ENCODE assay signal across 21 cellular contexts in genomic region chrX:31340587-31340986, GRCh38.
DNase-seq lines count a peak whose midpoint lies in the region; ATAC-seq and TF ChIP-seq lines count a peak whose summit lies in the region.
"Had no signal": no experiment of that assay in that cellular context is flagged by ENCODE, and none has a peak within 500 bp of the region (broad histone marks: within the 10 kb centered on the region; RNA-seq: fewer than 3 reads in every experiment).

No MANE protein-coding gene starts in this region.

- H2BK15ac ChIP-seq in mesenchymal stem cell (ENCODE audit: low read depth, poor library complexity, severe bottlenecking), result no peak overlapping the region

- no peak overlapping the region for H4K8ac ChIP-seq in mesenchymal stem cell (ENCODE audit: low read length)

- no peaks in the 10 kb centered on the region for H3K9me3 ChIP-seq in SK-N-SH
- no peaks in the 10 kb centered on the region for H3K9me3 ChIP-seq in mesenchymal stem cell (ENCODE audit: control insufficient read depth, low read length)
- H3K9me3 ChIP-seq in sigmoid colon, result no peaks in the 10 kb centered on the region
- H3K9me3 ChIP-seq: A549, Caco-2 had no signal

- TF ChIP-seq POLR2A in sigmoid colon (IDR thresholded peaks at IDR 0.05), result no peak

- H2AFZ ChIP-seq in SK-N-SH (ENCODE audit: low read depth), result no peak overlapping the region
- H2AFZ ChIP-seq in mesenchymal stem cell (ENCODE audit: low read depth, low read length), result no peak overlapping the region

- WGBS in SK-N-SH (ENCODE audit: low lambda C conversion rate), result 43% methylated on average over 4 of the region's 4 CpGs
- no CpG with 5 or more reads among the region's 4 CpGs for WGBS in mesenchymal stem cell
- WGBS in sigmoid colon, 2 donors, result 62 to 72% methylated on average over 4 of the region's 4 CpGs

- DNase-seq in SK-N-SH (no peak), mesenchymal stem cell (peak; percentile 24), sigmoid colon (no peak), glutamatergic neuron (no peak)
- DNase-seq: AML-193; Caco-2; Calu3; CD4-positive, alpha-beta T cell; CD8-positive, alpha-beta T cell; DND-41; EL; GDM1 had no signal

- no peaks in the 10 kb centered on the region for H3F3A ChIP-seq in SK-N-SH (replicated peaks; ENCODE audit: insufficient read depth)

- H3K18ac ChIP-seq in mesenchymal stem cell (ENCODE audit: low read depth in 1 of 2, low read length in 2 of 2), result no peak overlapping the region

- H3K36me3 Mint-ChIP-seq in glutamatergic neuron (ENCODE audit: unreplicated experiment), result no peaks in the 10 kb centered on the region
- H3K36me3 Mint-ChIP-seq: CD8-positive, alpha-beta T cell had no signal

- no peak overlapping the region for H4K91ac ChIP-seq in mesenchymal stem cell (ENCODE audit: low read length)

- no peak overlapping the region for H3K27ac Mint-ChIP-seq in glutamatergic neuron (ENCODE audit: unreplicated experiment)
- H3K27ac Mint-ChIP-seq: B cell; CD4-positive, alpha-beta T cell; CD8-positive, alpha-beta T cell had no signal

- no peak overlapping the region for H3K23ac ChIP-seq in mesenchymal stem cell (ENCODE audit: low read length in 2 of 2)

- no peaks in the 10 kb centered on the region for H3K9me2 ChIP-seq in SK-N-SH

- H3K4me3 Mint-ChIP-seq in glutamatergic neuron (ENCODE audit: unreplicated experiment), result no peak overlapping the region
- H3K4me3 Mint-ChIP-seq: B cell; CD4-positive, alpha-beta T cell; CD8-positive, alpha-beta T cell had no signal

- ATAC-seq in SK-N-SH treated with all-trans-retinoic acid at 6 μM for 48 hours (no peak), GM19397 (IDR thresholded peaks at IDR 0.05; ENCODE audit: unreplicated experiment) (no peak), HG02970 (IDR thresholded peaks at IDR 0.05; ENCODE audit: low FRiP score, unreplicated experiment) (no peak)
- ATAC-seq: A549; CD8-positive, alpha-beta T cell; GM12878 had no signal

- intact Hi-C loops in sigmoid colon (cut with DNase I), result no loop called here

- no peak overlapping the region for H3K4me2 ChIP-seq in SK-N-SH
- H3K4me2 ChIP-seq in mesenchymal stem cell (ENCODE audit: low read length, poor library complexity, severe bottlenecking), result no peak overlapping the region
- H3K4me2 ChIP-seq: A549; BLaER1 treated with 17β-estradiol and CSF1 and Interleukin-3, amounts not matched to agents 10 nM and 100 nM had no signal

- no peak for TF ChIP-seq RAD21 in SK-N-SH (IDR thresholded peaks at IDR 0.05; ENCODE audit: low read length)

- H3K14ac ChIP-seq in mesenchymal stem cell (ENCODE audit: low read length in 2 of 2), result no peak overlapping the region

- TF ChIP-seq EP300 in SK-N-SH (IDR thresholded peaks at IDR 0.05; ENCODE audit: borderline replicate concordance in 1 of 2, low read depth in 1 of 2, low read length in 1 of 2) (no peak), sigmoid colon (IDR thresholded peaks at IDR 0.05) (peak in 2 of 4 donors; percentile 37 to 40)

- no peak overlapping the region for H3K27ac ChIP-seq in SK-N-SH (ENCODE audit: low read depth in 2 of 2, low read length in 1 of 2)
- H3K27ac ChIP-seq in mesenchymal stem cell (ENCODE audit: low read length, poor library complexity, severe bottlenecking), result no peak overlapping the region
- H3K27ac ChIP-seq in sigmoid colon, result peak overlapping the region in 3 of 4 donors; percentile 42 to 64 (median 50)
- H3K27ac ChIP-seq: 22Rv1; A549; BLaER1 treated with 17β-estradiol and CSF1 and Interleukin-3, amounts not matched to agents 10 nM and 100 nM; C4-2B had no signal

- H3K79me2 ChIP-seq in SK-N-SH (ENCODE audit: insufficient read depth), result no peaks in the 10 kb centered on the region

- no peak overlapping the region for H3K4me3 ChIP-seq in SK-N-SH (ENCODE audit: low read depth in 2 of 2, low read length in 1 of 2)
- no peak overlapping the region for H3K4me3 ChIP-seq in mesenchymal stem cell (ENCODE audit: insufficient read depth in 1 of 2, low read depth in 1 of 2, low read length in 2 of 2)
- H3K4me3 ChIP-seq in sigmoid colon, result no peak overlapping the region
- H3K4me3 ChIP-seq: A549; BLaER1 treated with 17β-estradiol and CSF1 and Interleukin-3, amounts not matched to agents 10 nM and 100 nM; GM12878 had no signal

- H3K4ac ChIP-seq in mesenchymal stem cell (ENCODE audit: low read depth in 1 of 2, low read length in 2 of 2), result no peak overlapping the region

- H2AK5ac ChIP-seq in mesenchymal stem cell (ENCODE audit: low read length, severe bottlenecking), result no peak overlapping the region

- H3K27me3 ChIP-seq in SK-N-SH (ENCODE audit: insufficient read depth) (no peaks in the 10 kb centered on the region), mesenchymal stem cell (ENCODE audit: control insufficient read depth in 1 of 2, insufficient read depth in 1 of 2, low read length in 2 of 2) (no peaks in the 10 kb centered on the region), sigmoid colon (no peaks in the 10 kb centered on the region)

- H3K4me1 ChIP-seq in SK-N-SH (ENCODE audit: control insufficient read depth in 1 of 2, insufficient read depth in 2 of 2, low read depth in 1 of 2, low read length in 1 of 2), result no peaks in the 10 kb centered on the region
- H3K4me1 ChIP-seq in mesenchymal stem cell (ENCODE audit: control insufficient read depth, insufficient read depth, low read depth, low read length), result no peaks in the 10 kb centered on the region
- peaks cover 0 to 36% (median 9%) of the 10 kb centered on the region in 4 donors for H3K4me1 ChIP-seq in sigmoid colon
- H3K4me1 ChIP-seq: A549; BLaER1 treated with 17β-estradiol and CSF1 and Interleukin-3, amounts not matched to agents 10 nM and 100 nM had no signal

- no peak for TF ChIP-seq CTCF in SK-N-SH (IDR thresholded peaks at IDR 0.05)
- no peak for TF ChIP-seq CTCF in sigmoid colon (IDR thresholded peaks at IDR 0.05)
- TF ChIP-seq CTCF in glutamatergic neuron (IDR thresholded peaks at IDR 0.05; ENCODE audit: partially characterized antibody, unreplicated experiment), result no peak

- no peak overlapping the region for H2BK12ac ChIP-seq in mesenchymal stem cell (ENCODE audit: low read length in 2 of 2)

- H3K4me1 Mint-ChIP-seq in glutamatergic neuron (ENCODE audit: low read depth, unreplicated experiment), result no peaks in the 10 kb centered on the region
- H3K4me1 Mint-ChIP-seq: B cell had no signal

- no peaks in the 10 kb centered on the region for H3K79me1 ChIP-seq in mesenchymal stem cell (replicated peaks; ENCODE audit: low read length, poor library complexity, severe bottlenecking)

- H4K20me1 ChIP-seq in SK-N-SH (ENCODE audit: insufficient read depth), result no peaks in the 10 kb centered on the region
- H4K20me1 ChIP-seq: BLaER1 treated with 17β-estradiol and CSF1 and Interleukin-3, amounts not matched to agents 10 nM and 100 nM had no signal

- H3K9me3 Mint-ChIP-seq in glutamatergic neuron (ENCODE audit: unreplicated experiment), result no peaks in the 10 kb centered on the region
- H3K9me3 Mint-ChIP-seq: CD4-positive, alpha-beta T cell; CD8-positive, alpha-beta T cell had no signal

- no peaks in the 10 kb centered on the region for H3K27me3 Mint-ChIP-seq in glutamatergic neuron (ENCODE audit: unreplicated experiment)
- H3K27me3 Mint-ChIP-seq: B cell; CD4-positive, alpha-beta T cell had no signal

- H3K36me3 ChIP-seq in SK-N-SH (replicated peaks in 1 of 2; ENCODE audit: control insufficient read depth in 1 of 2, insufficient read depth in 2 of 2, low read length in 1 of 2) (no peaks in the 10 kb centered on the region), mesenchymal stem cell (ENCODE audit: control insufficient read depth in 1 of 2, insufficient read depth in 2 of 2, low read depth in 1 of 2, low read length in 2 of 2) (no peaks in the 10 kb centered on the region), sigmoid colon (no peaks in the 10 kb centered on the region)
- H3K36me3 ChIP-seq: BLaER1 treated with 17β-estradiol and CSF1 and Interleukin-3, amounts not matched to agents 10 nM and 100 nM had no signal

- H2BK120ac ChIP-seq in mesenchymal stem cell (ENCODE audit: low read depth, low read length), result no peak overlapping the region

- H2BK5ac ChIP-seq in mesenchymal stem cell (ENCODE audit: low read depth, low read length, poor library complexity, severe bottlenecking), result no peak overlapping the region

- POLR2A ChIA-PET in SK-N-SH (lab: Yijun Ruan, JAX), result no interaction called here

- CTCF ChIA-PET in SK-N-SH (lab: Yijun Ruan, JAX), result interaction anchor here (1.4 kb wide), 1 partner anchor 25 kb away, joined by 3 read pairs; no protein-coding TSS in a partner anchor

- no peak overlapping the region for H3K9ac ChIP-seq in SK-N-SH
- no peak overlapping the region for H3K9ac ChIP-seq in mesenchymal stem cell (ENCODE audit: low read length)
- H3K9ac ChIP-seq: BLaER1 treated with 17β-estradiol and CSF1 and Interleukin-3, amounts not matched to agents 10 nM and 100 nM had no signal

TF ChIP-seq in SK-N-SH treated with all-trans-retinoic acid at 6 μM for 48 hours, 23 proteins besides CTCF, POLR2A, EP300 and RAD21 (continues in another document):
- no peak for TF ChIP-seq CSDC2 (CRISPR knock-in tag; IDR thresholded peaks at IDR 0.05)

TF ChIP-seq in SK-N-SH, 30 proteins besides CTCF, POLR2A, EP300 and RAD21 (continues in another document):
- TF ChIP-seq GATA2 (CRISPR knock-in tag; IDR thresholded peaks at IDR 0.05) (no peak), NRF1 (IDR thresholded peaks at IDR 0.05; ENCODE audit: low read depth, low read length) (no peak), IRF3 (IDR thresholded peaks at IDR 0.05; ENCODE audit: low read depth, low read length) (no peak), YY1 (IDR thresholded peaks at IDR 0.05; ENCODE audit: low read depth) (no peak), USF1 (IDR thresholded peaks at IDR 0.05; ENCODE audit: borderline replicate concordance, low read depth) (no peak), SIN3A (IDR thresholded peaks at IDR 0.05; ENCODE audit: borderline replicate concordance, low read depth, low read length) (no peak)

Comparison
In these comparisons a context has a peak if more than half of its experiments do, and no peak if none do; other contexts are left out.
1. H3K27ac ChIP-seq: peak in sigmoid colon (3 of 4); none in SK-N-SH (0 of 2) and mesenchymal stem cell (single experiment).